35 cellular contexts compared by ENCODE assay signal in the genomic region with DNA sequence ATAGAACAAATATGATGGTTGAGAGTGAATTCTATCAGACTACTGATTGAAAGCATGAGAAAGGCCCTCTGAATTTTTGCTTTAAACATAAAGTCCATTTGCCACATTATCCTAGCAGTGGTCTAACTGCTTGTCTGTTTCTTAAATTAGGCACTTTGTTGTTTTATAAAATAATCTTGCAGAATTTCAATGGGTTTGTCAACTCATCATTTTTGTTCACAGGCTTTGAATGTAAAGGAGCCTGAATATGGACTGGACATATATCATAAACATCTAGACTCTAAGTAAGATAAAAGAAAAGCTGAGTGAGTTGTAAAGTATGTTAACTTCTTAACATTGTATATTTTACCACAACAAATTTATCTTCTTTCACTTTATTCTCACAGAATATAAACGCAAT.
"Had no signal": no experiment of that assay in that cellular context is flagged by ENCODE, and none has a peak within 500 bp of the region (broad histone marks: within the 10 kb centered on the region; RNA-seq: fewer than 3 reads in every experiment).

No MANE protein-coding gene starts in this region.

- H3K27me3 ChIP-seq: MG63 had no signal

- H3K36me3 ChIP-seq: MG63 had no signal

- H3K9me3 ChIP-seq: MG63 had no signal

- H3K4me3 ChIP-seq: MG63 had no signal

- DNase-seq: Karpas-422, Kasumi-1, MG63, MM.1S, MV-4-11, NCI-H1048, NCI-H1092, NCI-H1092 treated with DMSO at 0.1 percent for 48 hours, NCI-H1105, NCI-H1105 treated with DMSO at 0.1 percent for 48 hours, NCI-H1417, NCI-H1417 treated with DMSO at 0.1 percent for 48 hours, NCI-H1436, NCI-H1436 treated with DMSO at 0.1 percent for 48 hours, NCI-H146, NCI-H1694, NCI-H1694 treated with DMSO at 0.1 percent for 48 hours, NCI-H187, NCI-H187 treated with DMSO at 0.1 percent for 48 hours, NCI-H1930, NCI-H2029, NCI-H2029 treated with DMSO at 0.1 percent for 48 hours, NCI-H2081, NCI-H2081 treated with DMSO at 0.1 percent for 48 hours, NCI-H2107, NCI-H2171, NCI-H2171 treated with DMSO at 0.1 percent for 48 hours, NCI-H2227 treated with DMSO at 0.1 percent for 48 hours, NCI-H226, NCI-H345, NCI-H446, NCI-H446 treated with DMSO at 0.1 percent for 48 hours, NCI-H510A, NCI-H510A treated with DMSO at 0.1 percent for 48 hours, NCI-H524 had no signal
